Comparison of ENCODE assay signal across 9 cellular contexts in the genomic region with DNA sequence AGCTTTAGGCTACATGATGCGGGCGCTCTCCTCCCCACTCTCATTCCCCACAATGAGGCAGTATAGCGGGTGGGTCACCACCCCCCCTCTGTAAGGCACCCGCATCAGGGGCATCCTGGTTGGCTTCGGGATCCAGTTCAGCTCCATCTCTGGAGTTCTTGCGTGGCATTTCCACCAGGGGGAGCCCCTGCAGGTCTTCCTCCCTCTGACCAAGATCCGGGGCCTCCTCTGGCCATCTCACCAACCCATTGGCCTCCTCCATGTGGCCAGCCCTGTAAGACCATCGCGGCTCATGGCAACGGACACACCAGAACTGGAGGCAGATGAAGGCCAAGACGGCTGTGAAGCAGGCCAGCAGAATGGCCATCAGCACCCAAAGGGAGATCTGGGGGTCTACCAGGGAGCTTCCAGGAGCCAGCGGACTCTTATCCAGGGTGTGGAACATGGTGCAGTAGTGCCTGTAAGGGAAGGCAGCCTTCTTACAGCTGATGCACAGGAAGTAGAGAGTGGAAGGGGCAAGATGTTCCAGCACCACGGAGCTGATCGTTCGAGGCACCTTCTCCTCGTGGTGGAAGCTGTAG.
DNase-seq lines count a peak whose midpoint lies in the region; ATAC-seq and TF ChIP-seq lines count a peak whose summit lies in the region.
"Had no signal": no experiment of that assay in that cellular context is flagged by ENCODE, and none has a peak within 500 bp of the region (broad histone marks: within the 10 kb centered on the region; RNA-seq: fewer than 3 reads in every experiment).

No MANE protein-coding gene starts in this region.

- H3K27ac ChIP-seq in neutrophil = no peak overlapping the region
- no peak overlapping the region for H3K27ac ChIP-seq in vagina

- TF ChIP-seq POLR2A in vagina (IDR thresholded peaks at IDR 0.05) = no peak

- H3K4me3 ChIP-seq in neutrophil (ENCODE audit: low read depth in 1 of 2, low read length in 1 of 2) (no peak overlapping the region), vagina (no peak overlapping the region)

- no peak overlapping the region for H3K4me3 Mint-ChIP-seq in T-helper 17 cell
- H3K4me3 Mint-ChIP-seq: stimulated activated naive CD8-positive, alpha-beta T cell treated with anti-CD3 and anti-CD28 coated beads, Interleukin-15, amount 100 ng/mL, for 72 hours had no signal

- H3K4me1 ChIP-seq in neutrophil (ENCODE audit: control insufficient read depth in 1 of 2, insufficient read depth in 1 of 2, low read depth in 1 of 2, low read length in 1 of 2) = no peaks in the 10 kb centered on the region
- no peaks in the 10 kb centered on the region for H3K4me1 ChIP-seq in vagina

- H3K9me3 ChIP-seq in T-helper 17 cell (ENCODE audit: control insufficient read depth, low read length, poor library complexity, severe bottlenecking) (no peaks in the 10 kb centered on the region), neutrophil (peaks cover 5% of the 10 kb centered on the region), vagina (no peaks in the 10 kb centered on the region)

- H3K27me3 ChIP-seq in neutrophil = no peaks in the 10 kb centered on the region
- H3K27me3 ChIP-seq in vagina = no peaks in the 10 kb centered on the region

- H3K36me3 ChIP-seq in neutrophil (peaks cover 100% of the 10 kb centered on the region), vagina (no peaks in the 10 kb centered on the region)

- H3K27me3 Mint-ChIP-seq in T-helper 17 cell = no peaks in the 10 kb centered on the region
- H3K27me3 Mint-ChIP-seq: stimulated activated naive CD8-positive, alpha-beta T cell treated with anti-CD3 and anti-CD28 coated beads, Interleukin-15, amount 100 ng/mL, for 72 hours had no signal

- ATAC-seq in T-helper 17 cell (peak; percentile 32), HG02970 (IDR thresholded peaks at IDR 0.05; ENCODE audit: low FRiP score, unreplicated experiment) (no peak), GM18870 (IDR thresholded peaks at IDR 0.05; ENCODE audit: unreplicated experiment) (no peak)
- ATAC-seq: stimulated activated naive CD8-positive, alpha-beta T cell treated with anti-CD3 and anti-CD28 coated beads, Interleukin-15, amount 100 ng/mL, for 72 hours had no signal

- peaks cover 19% of the 10 kb centered on the region for H3K4me1 Mint-ChIP-seq in T-helper 17 cell

- H3K36me3 Mint-ChIP-seq in T-helper 17 cell (ENCODE audit: low read depth) = peaks cover 8% of the 10 kb centered on the region

- TF ChIP-seq CTCF in neutrophil (IDR thresholded peaks at IDR 0.05) = peak; percentile 34
- peak in 1 of 3 experiments; percentile 8 for TF ChIP-seq CTCF in vagina (IDR thresholded peaks at IDR 0.05)

- H3K27ac Mint-ChIP-seq in T-helper 17 cell = peak overlapping the region; percentile 51

- intact Hi-C loops in vagina (cut with DNase I) = no loop called here

- DNase-seq in AG20443 (ENCODE audit: low spot score) (peak; percentile 74), GM19240 (ENCODE audit: insufficient read length, low spot score) (peak; percentile 35), T-helper 17 cell (peak in 1 of 3 donors; percentile 20), ecto neural progenitor cell (ENCODE audit: low spot score) (peak; percentile 60), vagina (ENCODE audit: extremely low spot score in 2 of 2) (no peak)

Comparison
In these comparisons a context has a peak if more than half of its experiments do, and no peak if none do; other contexts are left out.
1. DNase-seq: peak in AG20443 (single experiment), GM19240 (single experiment) and ecto neural progenitor cell (single experiment); none in vagina (0 of 2).